ENCODE assay signal across 13 cellular contexts in genomic region chr3:134526319-134526718, GRCh38. TPM values are rescaled to one million over a fixed set of nuclear protein-coding genes. Genes with fewer than 3 reads are reported as not detected.
DNase-seq lines count a peak whose midpoint lies in the region; TF ChIP-seq lines count a peak whose summit lies in the region.
"Had no signal": no experiment of that assay in that cellular context is flagged by ENCODE, and none has a peak within 500 bp of the region (broad histone marks: within the 10 kb centered on the region; RNA-seq: fewer than 3 reads in every experiment).

No MANE protein-coding gene starts in this region.

- no peaks in the 10 kb centered on the region for H3K36me3 ChIP-seq in adipocyte (ENCODE audit: control insufficient read depth, insufficient read depth, low read length, severe bottlenecking)
- H3K36me3 ChIP-seq: HAP-1 had no signal

- no peak overlapping the region for H3K9ac ChIP-seq in adipocyte (ENCODE audit: low read length)

- peaks cover 42% of the 10 kb centered on the region for H3K9me3 Mint-ChIP-seq in HFFc6

- H3K4me3 ChIP-seq in adipocyte (ENCODE audit: low read length) (no peak overlapping the region), fibroblast of villous mesenchyme (ENCODE audit: low read depth, low read length) (no peak overlapping the region)
- H3K4me3 ChIP-seq: HAP-1 had no signal

- no peaks in the 10 kb centered on the region for H3K27me3 ChIP-seq in adipocyte (replicated peaks; ENCODE audit: control insufficient read depth, insufficient read depth, low read length)

- peaks cover 13% of the 10 kb centered on the region for H3K4me1 Mint-ChIP-seq in HFFc6 (ENCODE audit: low read depth)

- H3K27ac Mint-ChIP-seq in HFFc6: peak overlapping the region; percentile 14; the same call in 1 of the 2 replicates
- H3K27ac Mint-ChIP-seq: CD4-positive, alpha-beta memory T cell had no signal

- H3K4me1 ChIP-seq in adipocyte (ENCODE audit: control insufficient read depth, insufficient read depth, low read length): no peaks in the 10 kb centered on the region
- H3K4me1 ChIP-seq: HAP-1 had no signal

- peaks cover 47% of the 10 kb centered on the region for H3K36me3 Mint-ChIP-seq in HFFc6 (ENCODE audit: low read depth)

- no peaks in the 10 kb centered on the region; the same call in 1 of the 2 replicates for H3K27me3 Mint-ChIP-seq in HFFc6 (ENCODE audit: insufficient read depth)
- H3K27me3 Mint-ChIP-seq: CD4-positive, alpha-beta memory T cell had no signal

- H3K9me3 ChIP-seq in adipocyte (ENCODE audit: control insufficient read depth, low read length): peaks cover 33% of the 10 kb centered on the region

- TF ChIP-seq CTCF in HFFc6 (IDR thresholded peaks at IDR 0.05) (no peak), fibroblast of villous mesenchyme (IDR thresholded peaks at IDR 0.05; ENCODE audit: insufficient read depth, low read depth, low read length) (no peak)

- DNase-seq in HFFc6: no peak
- peak; percentile 1 for DNase-seq in adipocyte (ENCODE audit: low read depth)
- peak; percentile 40 for DNase-seq in fibroblast of villous mesenchyme (ENCODE audit: low read depth)
- no peak for DNase-seq in NK-92 treated with Interleukin-12 subunit alpha and Interleukin-12 subunit beta, amount 100 ng/mL, for 24 hours (lab: John Stamatoyannopoulos, UW)
- DNase-seq in mucosa of gallbladder (ENCODE audit: low spot score): no peak
- DNase-seq in SK-N-DZ (ENCODE audit: low spot score): no peak
- DNase-seq: C1 segment of cervical spinal cord; CD4-positive, alpha-beta memory T cell; COR-L47; DMS79 treated with DMSO at 0.1 percent for 48 hours; GF-D8; GOT3 had no signal

- no peak overlapping the region for H3K4me3 Mint-ChIP-seq in HFFc6

RNA-seq across cellular contexts. Expression of gene CEP63, which starts 40.5 kb away (rescaled TPM):
- 10 to 100 TPM; 17.3 to 23.3 (median 21.3) TPM for total RNA-seq in HFFc6 (2021; fragmentation: NEBNext Ultra II Directional; extraction: Animal tissue kit (Norgen Biotek cat#: 25700))
- total RNA-seq in fibroblast of villous mesenchyme: 13.8 and 21.9 TPM in 2 replicates
- 17.3 TPM for total RNA-seq in mucosa of gallbladder
- polyA plus RNA-seq in SK-N-DZ (2014; cell fraction: cytosol; rRNA removed): 19.1 and 20.7 TPM in 2 replicates
- 11.1 and 14.9 TPM in 2 replicates for polyA plus RNA-seq in SK-N-DZ (2014; cell fraction: nucleus; rRNA removed)

RNA-seq across cellular contexts. Expression of gene ANAPC13, which starts 40.5 kb away (rescaled TPM):
- total RNA-seq in HFFc6 (2021; fragmentation: NEBNext Ultra II Directional; extraction: Animal tissue kit (Norgen Biotek cat#: 25700)): 100 to 1,000 TPM; 123 to 152 (median 137) TPM
- 57.0 and 95.9 TPM in 2 replicates for total RNA-seq in fibroblast of villous mesenchyme
- total RNA-seq in mucosa of gallbladder: 53.6 TPM
- 143 and 145 TPM in 2 replicates for polyA plus RNA-seq in SK-N-DZ (2014; cell fraction: cytosol; rRNA removed)
- polyA plus RNA-seq in SK-N-DZ (2014; cell fraction: nucleus; rRNA removed): 79.6 and 81.3 TPM in 2 replicates

Comparison
In these comparisons a context has a peak if more than half of its experiments do, and no peak if none do; other contexts are left out.
1. DNase-seq: peak in adipocyte (single experiment) and fibroblast of villous mesenchyme (single experiment); none in HFFc6 (single experiment), NK-92 treated with Interleukin-12 subunit alpha and Interleukin-12 subunit beta, amount 100 ng/mL, for 24 hours (single experiment), mucosa of gallbladder (single experiment) and SK-N-DZ (single experiment).